11 cellular contexts compared by ENCODE assay signal in the genomic region with DNA sequence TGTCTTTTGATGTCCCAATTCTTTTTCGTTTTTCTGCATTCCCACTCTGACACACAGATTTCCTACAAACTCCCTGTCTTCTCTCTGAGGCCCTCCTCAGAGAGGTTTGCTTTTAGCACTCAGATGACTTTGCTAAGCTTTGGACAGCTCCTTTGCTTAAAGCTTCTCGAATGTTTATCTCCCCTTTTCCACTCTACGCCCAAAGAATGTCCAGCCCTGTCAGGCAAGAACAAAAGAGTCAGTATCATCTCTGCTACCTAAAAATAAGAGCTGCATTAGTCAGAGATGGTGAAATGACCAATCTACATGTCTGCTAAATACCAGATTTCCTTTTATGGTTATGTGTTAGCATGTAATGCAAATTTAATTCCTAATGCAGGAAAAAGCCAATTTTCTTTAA. TPM values are rescaled to one million over a fixed set of nuclear protein-coding genes. Genes with fewer than 3 reads are reported as not detected.
DNase-seq lines count a peak whose midpoint lies in the region; ATAC-seq and TF ChIP-seq lines count a peak whose summit lies in the region.
"Had no signal": no experiment of that assay in that cellular context is flagged by ENCODE, and none has a peak within 500 bp of the region (broad histone marks: within the 10 kb centered on the region; RNA-seq: fewer than 3 reads in every experiment).

No MANE protein-coding gene starts in this region.

- no peaks in the 10 kb centered on the region for H3K9me3 ChIP-seq in A673 (ENCODE audit: low read depth, low read length, poor library complexity, severe bottlenecking)
- H3K9me3 ChIP-seq: BE2C, ovary had no signal

- DNase-seq in A673 (ENCODE audit: low spot score) = peak; percentile 54
- DNase-seq in LHCN-M2 (ENCODE audit: low read depth) = peak; percentile 79
- DNase-seq in epithelial cell of esophagus (ENCODE audit: low read depth) = peak; percentile 87
- DNase-seq in medulla oblongata (ENCODE audit: extremely low spot score) = peak; percentile 64
- DNase-seq in ureter (ENCODE audit: low spot score) = no peak
- DNase-seq in activated T-cell treated with anti-CD3 and anti-CD28 coated beads for 4 hours = no peak
- DNase-seq in activated CD4-positive, CD25-positive, alpha-beta regulatory T cell treated with anti-CD3 and anti-CD28 coated beads, Interleukin-2, amount 50 U/mL, for 72 hours = no peak
- DNase-seq: BE2C, NCI-H2171, ovary had no signal

- H3K36me3 ChIP-seq in A673 (ENCODE audit: insufficient read depth, low read length, poor library complexity, severe bottlenecking) = peaks cover 3% of the 10 kb centered on the region
- H3K36me3 ChIP-seq: ovary had no signal

- peak overlapping the region; percentile 41 for H3K27ac ChIP-seq in A673 (ENCODE audit: low read depth, low read length, poor library complexity, severe bottlenecking)
- H3K27ac ChIP-seq: ovary had no signal

- H3K4me3 ChIP-seq in A673 (ENCODE audit: low read depth, low read length, poor library complexity, severe bottlenecking) = no peak overlapping the region
- H3K4me3 ChIP-seq in epithelial cell of esophagus (ENCODE audit: low read length) = no peak overlapping the region
- H3K4me3 ChIP-seq: ovary had no signal

- CTCF ChIA-PET in A673 (lab: Charles Lee) = interaction anchor here (0.7 kb wide), 1 partner anchor 214 kb away, joined by 3 read pairs; no protein-coding TSS in a partner anchor

- no TSS peak for BruUV-seq in A673 (replicated peaks; lab: Mats Ljungman, UMichigan)

- no peak for TF ChIP-seq CTCF in A673 (conservative IDR thresholded peaks at IDR 0.05; ENCODE audit: low read depth, low read length)
- TF ChIP-seq CTCF in epithelial cell of esophagus (IDR thresholded peaks at IDR 0.05; ENCODE audit: insufficient read depth, low read depth, low read length, missing control alignments) = no peak

- POLR2A ChIA-PET in A673 (lab: Charles Lee; ENCODE audit: low non-redundant PET) = no interaction called here

- intact Hi-C loops in A673 (cut with micrococcal nuclease; ENCODE audit: unreplicated experiment) = no loop called here

- H3K27me3 ChIP-seq in A673 (replicated peaks; ENCODE audit: insufficient read depth, low read depth, low read length, poor library complexity) = no peaks in the 10 kb centered on the region
- H3K27me3 ChIP-seq: BE2C, ovary had no signal

- no peak for ATAC-seq in HG02642 (IDR thresholded peaks at IDR 0.05; ENCODE audit: poor library complexity, unreplicated experiment)

- peaks cover 17% of the 10 kb centered on the region for H3K4me1 ChIP-seq in A673 (ENCODE audit: insufficient read depth, low read length, poor library complexity, severe bottlenecking)

RNA-seq across cellular contexts. Expression of gene PREP, which starts 56.8 kb away (rescaled TPM):
- 34.1 and 35.5 TPM in 2 replicates for total RNA-seq in A673 (2021)
- 22.6 and 32.7 TPM in 2 replicates for total RNA-seq in LHCN-M2 (2014; rRNA removed)
- polyA plus RNA-seq in LHCN-M2 (2012) = 36.6 TPM
- 37.9 TPM for total RNA-seq in ureter

Comparison
In these comparisons a context has a peak if more than half of its experiments do, and no peak if none do; other contexts are left out.
1. DNase-seq: peak in A673 (single experiment), LHCN-M2 (single experiment), epithelial cell of esophagus (single experiment) and medulla oblongata (single experiment); none in ureter (single experiment), activated T-cell treated with anti-CD3 and anti-CD28 coated beads for 4 hours (single experiment) and activated CD4-positive, CD25-positive, alpha-beta regulatory T cell treated with anti-CD3 and anti-CD28 coated beads, Interleukin-2, amount 50 U/mL, for 72 hours (single experiment).